In genomic region chr21:44461438-44462089, GRCh38 we compare ENCODE assay signal across 14 cellular contexts. TPM values are rescaled to one million over a fixed set of nuclear protein-coding genes. Genes with fewer than 3 reads are reported as not detected.
DNase-seq lines count a peak whose midpoint lies in the region; ATAC-seq and TF ChIP-seq lines count a peak whose summit lies in the region.
"Had no signal": no experiment of that assay in that cellular context is flagged by ENCODE, and none has a peak within 500 bp of the region (broad histone marks: within the 10 kb centered on the region; RNA-seq: fewer than 3 reads in every experiment).

No MANE protein-coding gene starts in this region.

- no peak overlapping the region for H3K27ac Mint-ChIP-seq in neural crest cell (ENCODE audit: unreplicated experiment)
- H3K27ac Mint-ChIP-seq: GM23338; natural killer cell treated with Interleukin-12 subunit alpha and Interleukin-12 subunit beta and Interleukin-15 and Interleukin-18, amount 100 ng/mL, for 72 hours had no signal

- H3K27me3 Mint-ChIP-seq in neural crest cell (ENCODE audit: low read depth): no peaks in the 10 kb centered on the region

- peaks cover 4% of the 10 kb centered on the region for H3K4me1 Mint-ChIP-seq in neural crest cell

- DNase-seq in AG08395 (ENCODE audit: low spot score) (peak; percentile 48), OCI-M1 (lab: John Stamatoyannopoulos, UW) (peak; percentile 14), heart right ventricle (no peak), neural crest cell (ENCODE audit: low read depth, low spot score) (no peak), cerebellar nuclear complex (lab: John Stamatoyannopoulos, UW) (no peak), NCI-H1436 (lab: John Stamatoyannopoulos, UW) (no peak)
- no peak for DNase-seq in NK-92 treated with Interleukin-12 subunit alpha and Interleukin-12 subunit beta, amount 100 ng/mL, for 24 hours (lab: John Stamatoyannopoulos, UW)
- DNase-seq: Calu3 had no signal

- TF ChIP-seq CTCF in heart right ventricle (IDR thresholded peaks at IDR 0.05) (peak; percentile 18 to 61 (median 48)), neural crest cell (conservative IDR thresholded peaks at IDR 0.05) (peak; percentile 43)

- no peak overlapping the region for H3K4me3 Mint-ChIP-seq in neural crest cell
- H3K4me3 Mint-ChIP-seq: GM23338; natural killer cell treated with Interleukin-12 subunit alpha and Interleukin-12 subunit beta and Interleukin-15 and Interleukin-18, amount 100 ng/mL, for 72 hours had no signal

- 51 to 62% methylated on average over 17 of the region's 17 CpGs for WGBS in heart right ventricle, 2 donors

- H3K9me3 ChIP-seq in heart right ventricle: no peaks in the 10 kb centered on the region
- H3K9me3 ChIP-seq: spleen had no signal

- intact Hi-C loops in heart right ventricle (cut with DNase I): no loop called here

- ATAC-seq in heart right ventricle (peak; percentile 68 to 87 (median 78)), HG03159 (IDR thresholded peaks at IDR 0.05; ENCODE audit: unreplicated experiment) (no peak)
- ATAC-seq: activated CD4-positive, CD25-positive, alpha-beta regulatory T cell treated with anti-CD3 and anti-CD28 coated beads, Interleukin-2, amount 50 U/mL, for 24 hours; GM23338 had no signal

- peaks cover 0 to 15% (median 9%) of the 10 kb centered on the region in 9 donors for H3K4me1 ChIP-seq in heart right ventricle

- no peaks in the 10 kb centered on the region for H3K9me3 Mint-ChIP-seq in neural crest cell
- H3K9me3 Mint-ChIP-seq: GM23338; natural killer cell treated with Interleukin-12 subunit alpha and Interleukin-12 subunit beta and Interleukin-15 and Interleukin-18, amount 100 ng/mL, for 72 hours had no signal

- H3K27me3 ChIP-seq in heart right ventricle: no peaks in the 10 kb centered on the region
- H3K27me3 ChIP-seq: spleen had no signal

- H3K36me3 ChIP-seq in heart right ventricle: peaks cover 0 to 5% (median 0%) of the 10 kb centered on the region in 9 donors

- H3K4me3 ChIP-seq in heart right ventricle: no peak overlapping the region
- H3K4me3 ChIP-seq: GM23338, spleen had no signal

- no peak overlapping the region for H3K27ac ChIP-seq in heart right ventricle
- H3K27ac ChIP-seq: epithelial cell of prostate, spleen had no signal

- H3K36me3 Mint-ChIP-seq in neural crest cell (ENCODE audit: low read depth): no peaks in the 10 kb centered on the region
- H3K36me3 Mint-ChIP-seq: natural killer cell treated with Interleukin-12 subunit alpha and Interleukin-12 subunit beta and Interleukin-15 and Interleukin-18, amount 100 ng/mL, for 72 hours had no signal

RNA-seq across cellular contexts. Expression of gene LRRC3, which starts 6.3 kb away (rescaled TPM):
- total RNA-seq in heart right ventricle: 1 to 10 TPM; 1.2 to 3.2 (median 2.1) TPM
- 1 to 10 TPM; 1.2 to 2.3 TPM for polyA plus RNA-seq in heart right ventricle
- total RNA-seq in neural crest cell: 9.6 and 10.1 TPM in 2 replicates

Comparison
In these comparisons a context has a peak if more than half of its experiments do, and no peak if none do; other contexts are left out.
1. DNase-seq: peak in AG08395 (single experiment) and OCI-M1 (single experiment); none in heart right ventricle (0 of 2), neural crest cell (single experiment), cerebellar nuclear complex (0 of 2), NK-92 treated with Interleukin-12 subunit alpha and Interleukin-12 subunit beta, amount 100 ng/mL, for 24 hours (single experiment) and NCI-H1436 (single experiment).